Comparison of ENCODE assay signal across 9 cellular contexts in genomic region chr10:52314007-52314821, GRCh38. TPM values are rescaled to one million over a fixed set of nuclear protein-coding genes. Genes with fewer than 3 reads are reported as not detected.
DNase-seq lines count a peak whose midpoint lies in the region; ATAC-seq and TF ChIP-seq lines count a peak whose summit lies in the region.
"Had no signal": no experiment of that assay in that cellular context is flagged by ENCODE, and none has a peak within 500 bp of the region (broad histone marks: within the 10 kb centered on the region; RNA-seq: fewer than 3 reads in every experiment).

TSS of gene DKK1 (plus strand) at chr10:52314281. CDS start at chr10:52314435, 154 bp downstream.

- DNase-seq in CMK (ENCODE audit: low read depth) (peak; percentile 1), NCI-H748 treated with DMSO at 0.1 percent for 48 hours (lab: John Stamatoyannopoulos, UW) (peak; percentile 1), mammary epithelial cell (peak; percentile 87), iPS-NIHi11 (ENCODE audit: low spot score) (peak; percentile 76), gastrocnemius medialis (peak; percentile 17 to 46)
- no peak for DNase-seq in activated T-helper 1 cell treated with anti-CD3 and anti-CD28 coated beads, Interleukin-12 subunit alpha, Interleukin-12 subunit beta, Interleukin-2, Interleukin-4 antibody, amounts not matched to agents 30 ng/mL and 10 ng/mL and 1 ng/mL, durations not matched to agents 14 hours and 24 hours and 36 hours (ENCODE audit: low spot score)

- H3K4me1 Mint-ChIP-seq in activated T-helper 1 cell treated with anti-CD3 and anti-CD28 coated beads, Interleukin-12 subunit alpha, Interleukin-12 subunit beta, Interleukin-2, Interleukin-4 antibody, amounts not matched to agents 30 ng/mL and 10 ng/mL and 1 ng/mL, durations not matched to agents 14 hours and 24 hours and 36 hours (ENCODE audit: low read depth): no peaks in the 10 kb centered on the region

- BruUV-seq in mammary epithelial cell (replicated peaks; lab: Mats Ljungman, UMichigan): no TSS peak

- peaks cover 1% of the 10 kb centered on the region for H3K36me3 Mint-ChIP-seq in activated T-helper 1 cell treated with anti-CD3 and anti-CD28 coated beads, Interleukin-12 subunit alpha, Interleukin-12 subunit beta, Interleukin-2, Interleukin-4 antibody, amounts not matched to agents 30 ng/mL and 10 ng/mL and 1 ng/mL, durations not matched to agents 14 hours and 24 hours and 36 hours (ENCODE audit: low read depth)

- H3K9me3 ChIP-seq in mammary epithelial cell (replicated peaks; ENCODE audit: insufficient read depth, low read length): no peaks in the 10 kb centered on the region
- H3K9me3 ChIP-seq in gastrocnemius medialis: no peaks in the 10 kb centered on the region

- TF ChIP-seq CTCF in mammary epithelial cell (conservative IDR thresholded peaks at IDR 0.05 in 1 of 2, IDR thresholded peaks at IDR 0.05 in 1 of 2; ENCODE audit: extremely low read depth in 1 of 2, insufficient read depth in 1 of 2, low read depth in 1 of 2, low read length in 2 of 2) (peak; percentile 64 to 90), gastrocnemius medialis (IDR thresholded peaks at IDR 0.05 in 4 of 5, conservative IDR thresholded peaks at IDR 0.05 in 1 of 5) (peak; percentile 49 to 82 (median 70))

- CTCF ChIA-PET in mammary epithelial cell (lab: Charles Lee; ENCODE audit: low non-redundant PET): interaction anchor here (0.5 to 1.5 kb wide), 6 partner anchors 129 to 177 kb away, joined by 3 to 16 read pairs (median 6); no protein-coding TSS in a partner anchor

- H4K20me1 ChIP-seq in mammary epithelial cell (ENCODE audit: insufficient read depth, low read length): no peaks in the 10 kb centered on the region

- no peak within 1 kb of the TSS for H3K4me3 Mint-ChIP-seq in activated T-helper 1 cell treated with anti-CD3 and anti-CD28 coated beads, Interleukin-12 subunit alpha, Interleukin-12 subunit beta, Interleukin-2, Interleukin-4 antibody, amounts not matched to agents 30 ng/mL and 10 ng/mL and 1 ng/mL, durations not matched to agents 14 hours and 24 hours and 36 hours
- H3K4me3 Mint-ChIP-seq: T-helper 1 cell treated with Interleukin-12 subunit alpha and Interleukin-12 subunit beta and Interleukin-4 antibody, amounts not matched to agents 30 μg/mL and 1 μg/mL, for 36 hours had no signal

- no peak within 1 kb of the TSS for H3K27ac Mint-ChIP-seq in activated T-helper 1 cell treated with anti-CD3 and anti-CD28 coated beads, Interleukin-12 subunit alpha, Interleukin-12 subunit beta, Interleukin-2, Interleukin-4 antibody, amounts not matched to agents 30 ng/mL and 10 ng/mL and 1 ng/mL, durations not matched to agents 14 hours and 24 hours and 36 hours
- H3K27ac Mint-ChIP-seq: T-helper 1 cell treated with Interleukin-12 subunit alpha and Interleukin-12 subunit beta and Interleukin-4 antibody, amounts not matched to agents 30 μg/mL and 1 μg/mL, for 36 hours had no signal

- H3K27me3 ChIP-seq in mammary epithelial cell (ENCODE audit: insufficient read depth, low read length): no peaks in the 10 kb centered on the region
- peaks cover 0 to 7% (median 0%) of the 10 kb centered on the region in 3 donors for H3K27me3 ChIP-seq in gastrocnemius medialis

- H3K4me3 ChIP-seq in mammary epithelial cell (replicated peaks in 1 of 3; ENCODE audit: insufficient read depth in 1 of 3, low read depth in 2 of 3, low read length in 3 of 3) (peak within 1 kb of the TSS; percentile 90 to 99 (median 91)), gastrocnemius medialis (peak within 1 kb of the TSS; percentile 61 to 75 (median 68))

- peak within 1 kb of the TSS; percentile 96 for H3K4me2 ChIP-seq in mammary epithelial cell (ENCODE audit: insufficient read depth, low read depth, low read length)

- intact Hi-C loops in mammary epithelial cell (cut with micrococcal nuclease): loop anchor here (1.0 to 2.0 kb wide), 5 partner anchors 75 to 175 kb away; no protein-coding TSS in a partner anchor
- intact Hi-C loops in gastrocnemius medialis (cut with DNase I; ENCODE audit: low total_unique reads): loop anchor here (10.0 kb wide), 1 partner anchor 341 kb away; no protein-coding TSS in a partner anchor
- intact Hi-C loops in activated T-helper 1 cell treated with anti-CD3 and anti-CD28 coated beads, Interleukin-12 subunit alpha, Interleukin-12 subunit beta, Interleukin-2, Interleukin-4 antibody, amounts not matched to agents 30 ng/mL and 10 ng/mL and 1 ng/mL, durations not matched to agents 14 hours and 24 hours and 36 hours (cut with micrococcal nuclease): no loop called here

- H3K4me1 ChIP-seq in mammary epithelial cell (ENCODE audit: insufficient read depth, low read length) (peaks cover 29% of the 10 kb centered on the region), gastrocnemius medialis (peaks cover 8 to 21% of the 10 kb centered on the region in 2 donors)

- H3K36me3 ChIP-seq in mammary epithelial cell (ENCODE audit: insufficient read depth, low read length) (peaks cover 23% of the 10 kb centered on the region), gastrocnemius medialis (no peaks in the 10 kb centered on the region)

- peak; percentile 69 for ATAC-seq in GM21526 (IDR thresholded peaks at IDR 0.05; ENCODE audit: low FRiP score, unreplicated experiment)
- ATAC-seq in gastrocnemius medialis: peak; percentile 79 to 85
- no peak for ATAC-seq in HG03469 (IDR thresholded peaks at IDR 0.05; ENCODE audit: unreplicated experiment)

- H3K27ac ChIP-seq in mammary epithelial cell (ENCODE audit: insufficient read depth, low read depth, low read length): peak within 1 kb of the TSS; percentile 77
- no peak within 1 kb of the TSS for H3K27ac ChIP-seq in gastrocnemius medialis

- no peaks in the 10 kb centered on the region for H3K9me3 Mint-ChIP-seq in activated T-helper 1 cell treated with anti-CD3 and anti-CD28 coated beads, Interleukin-12 subunit alpha, Interleukin-12 subunit beta, Interleukin-2, Interleukin-4 antibody, amounts not matched to agents 30 ng/mL and 10 ng/mL and 1 ng/mL, durations not matched to agents 14 hours and 24 hours and 36 hours
- H3K9me3 Mint-ChIP-seq: T-helper 1 cell treated with Interleukin-12 subunit alpha and Interleukin-12 subunit beta and Interleukin-4 antibody, amounts not matched to agents 30 μg/mL and 1 μg/mL, for 36 hours had no signal

- peaks cover 42% of the 10 kb centered on the region for H3K79me2 ChIP-seq in mammary epithelial cell (ENCODE audit: insufficient read depth, low read length)

- WGBS in mammary epithelial cell (ENCODE audit: low coverage, missing lambda C conversion rate): 1% methylated on average over 40 of the region's 53 CpGs

- peak within 1 kb of the TSS; percentile 87 for H3K9ac ChIP-seq in mammary epithelial cell (ENCODE audit: insufficient read depth, low read length)

- dilution Hi-C loops in mammary epithelial cell (cut with HindIII; ENCODE audit: low sequenced_read_pairs): loop anchor here (10.0 to 25.0 kb wide), 2 partner anchors 161 to 248 kb away; no protein-coding TSS in a partner anchor

- in situ Hi-C loops in mammary epithelial cell (cut with MboI; ENCODE audit: low sequenced_read_pairs in 2 of 2) (loop anchor here in 1 of 2 donors (5.0 kb wide), 1 partner anchor 253 kb away; no protein-coding TSS in a partner anchor), gastrocnemius medialis (cut with MboI; ENCODE audit: low sequenced_read_pairs in 4 of 4) (loop anchor here in 3 of 4 donors (5.0 to 10.0 kb wide), 2 partner anchors 171 to 173 kb away; no protein-coding TSS in a partner anchor)

- TF ChIP-seq POLR2A in gastrocnemius medialis (IDR thresholded peaks at IDR 0.05): no peak

- peaks cover 55% of the 10 kb centered on the region for H3K27me3 Mint-ChIP-seq in activated T-helper 1 cell treated with anti-CD3 and anti-CD28 coated beads, Interleukin-12 subunit alpha, Interleukin-12 subunit beta, Interleukin-2, Interleukin-4 antibody, amounts not matched to agents 30 ng/mL and 10 ng/mL and 1 ng/mL, durations not matched to agents 14 hours and 24 hours and 36 hours (ENCODE audit: insufficient read depth)

- peak within 1 kb of the TSS; percentile 82 for H2AFZ ChIP-seq in mammary epithelial cell (ENCODE audit: low read depth, low read length)

RNA-seq across cellular contexts. Expression of gene DKK1, which starts in this region (rescaled TPM):
- total RNA-seq in mammary epithelial cell (100 to 1,000 TPM; 157 to 161 TPM), gastrocnemius medialis (under 1 TPM in 1 of 4 donors, not detected in 3; 0.78 TPM)
- 325 TPM for polyA plus RNA-seq in mammary epithelial cell
- polyA minus RNA-seq in mammary epithelial cell: 217 TPM
- not detected in 2 replicates for total RNA-seq in activated T-helper 1 cell treated with anti-CD3 and anti-CD28 coated beads, Interleukin-12 subunit alpha, Interleukin-12 subunit beta, Interleukin-2, Interleukin-4 antibody, amounts not matched to agents 30 ng/mL and 10 ng/mL and 1 ng/mL, durations not matched to agents 14 hours and 24 hours and 36 hours

Comparison
In these comparisons a context has a peak if more than half of its experiments do, and no peak if none do; other contexts are left out.
1. RNA of gene DKK1 (total RNA-seq): 157 to 161 TPM in mammary epithelial cell; 0.78 TPM in gastrocnemius medialis and not detected in activated T-helper 1 cell treated with anti-CD3 and anti-CD28 coated beads, Interleukin-12 subunit alpha, Interleukin-12 subunit beta, Interleukin-2, Interleukin-4 antibody, amounts not matched to agents 30 ng/mL and 10 ng/mL and 1 ng/mL, durations not matched to agents 14 hours and 24 hours and 36 hours; every median in the first group is over 10 times any median in the second.
2. Peak in DNase-seq, ATAC-seq and H3K4me3 ChIP-seq in gastrocnemius medialis; RNA of the gene not detected or under 1 TPM.